In the genomic region with DNA sequence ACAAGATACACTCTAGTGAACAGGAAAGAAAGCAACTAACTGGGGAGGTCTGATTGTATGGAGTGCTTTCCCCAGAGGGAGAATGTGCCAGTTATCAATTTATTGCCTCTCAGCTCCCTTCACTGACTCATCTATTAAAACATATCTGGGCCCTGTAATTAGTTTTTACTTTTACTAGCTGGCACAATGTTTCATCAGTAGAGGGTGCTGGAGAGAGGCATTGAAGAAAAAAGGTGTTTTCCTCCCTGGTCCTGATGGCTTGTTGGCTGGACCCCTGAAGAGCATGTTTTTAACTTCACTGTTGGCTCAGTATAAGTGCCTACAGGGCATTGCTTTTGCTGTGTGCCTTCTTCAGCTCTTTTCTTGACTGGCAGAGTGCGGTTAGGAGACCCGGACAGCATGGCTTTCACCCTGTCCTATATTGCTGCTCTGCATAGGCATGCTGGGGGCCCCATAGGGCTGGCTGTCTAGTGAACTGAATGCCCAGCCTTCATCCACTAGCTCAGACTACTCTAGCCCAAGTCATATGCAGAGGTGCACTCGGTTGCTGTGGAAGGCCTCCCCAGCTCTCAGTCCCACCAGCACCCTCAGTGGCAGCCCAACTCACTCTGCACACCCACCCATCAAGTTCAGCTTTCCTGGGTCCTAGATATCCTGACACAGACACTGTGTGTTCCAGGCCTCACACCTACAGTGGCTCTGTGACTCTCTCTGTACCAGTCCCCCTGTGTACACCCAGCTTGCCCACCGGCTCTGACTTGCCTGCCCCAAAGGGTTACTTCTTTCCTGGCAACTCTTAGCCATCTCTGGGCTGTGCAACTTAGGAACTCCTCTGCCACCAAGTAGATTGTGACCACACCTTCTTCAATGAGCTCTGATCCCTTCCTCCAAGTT, we compare ENCODE assay signal across 2 cellular contexts.
TF ChIP-seq lines count a peak whose summit lies in the region.

No MANE protein-coding gene starts in this region.

TF ChIP-seq in SK-N-SH, 30 proteins besides CTCF, POLR2A, EP300 and RAD21 (continued from another document):
- TF ChIP-seq, protein P1, sequence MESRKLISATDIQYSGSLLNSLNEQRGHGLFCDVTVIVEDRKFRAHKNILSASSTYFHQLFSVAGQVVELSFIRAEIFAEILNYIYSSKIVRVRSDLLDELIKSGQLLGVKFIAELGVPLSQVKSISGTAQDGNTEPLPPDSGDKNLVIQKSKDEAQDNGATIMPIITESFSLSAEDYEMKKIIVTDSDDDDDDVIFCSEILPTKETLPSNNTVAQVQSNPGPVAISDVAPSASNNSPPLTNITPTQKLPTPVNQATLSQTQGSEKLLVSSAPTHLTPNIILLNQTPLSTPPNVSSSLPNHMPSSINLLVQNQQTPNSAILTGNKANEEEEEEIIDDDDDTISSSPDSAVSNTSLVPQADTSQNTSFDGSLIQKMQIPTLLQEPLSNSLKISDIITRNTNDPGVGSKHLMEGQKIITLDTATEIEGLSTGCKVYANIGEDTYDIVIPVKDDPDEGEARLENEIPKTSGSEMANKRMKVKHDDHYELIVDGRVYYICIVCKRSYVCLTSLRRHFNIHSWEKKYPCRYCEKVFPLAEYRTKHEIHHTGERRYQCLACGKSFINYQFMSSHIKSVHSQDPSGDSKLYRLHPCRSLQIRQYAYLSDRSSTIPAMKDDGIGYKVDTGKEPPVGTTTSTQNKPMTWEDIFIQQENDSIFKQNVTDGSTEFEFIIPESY (IDR thresholded peaks at IDR 0.05; ENCODE audit: borderline replicate concordance, low read depth), result no peak
- TF ChIP-seq MEF2A (IDR thresholded peaks at IDR 0.05; ENCODE audit: borderline replicate concordance, low read depth) (no peak), EZH2phosphoT487 (IDR thresholded peaks at IDR 0.05; ENCODE audit: borderline replicate concordance, low read depth) (no peak), USF1 (IDR thresholded peaks at IDR 0.05; ENCODE audit: borderline replicate concordance, low read depth) (no peak), GABPA (IDR thresholded peaks at IDR 0.05; ENCODE audit: low read depth) (no peak), YY1 (IDR thresholded peaks at IDR 0.05; ENCODE audit: low read depth) (no peak), TAF1 (IDR thresholded peaks at IDR 0.05; ENCODE audit: borderline replicate concordance, low read depth, low read length) (no peak)
- TF ChIP-seq, protein P2, sequence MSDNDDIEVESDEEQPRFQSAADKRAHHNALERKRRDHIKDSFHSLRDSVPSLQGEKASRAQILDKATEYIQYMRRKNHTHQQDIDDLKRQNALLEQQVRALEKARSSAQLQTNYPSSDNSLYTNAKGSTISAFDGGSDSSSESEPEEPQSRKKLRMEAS (IDR thresholded peaks at IDR 0.05; ENCODE audit: low read depth), result no peak
- TF ChIP-seq, protein P3, sequence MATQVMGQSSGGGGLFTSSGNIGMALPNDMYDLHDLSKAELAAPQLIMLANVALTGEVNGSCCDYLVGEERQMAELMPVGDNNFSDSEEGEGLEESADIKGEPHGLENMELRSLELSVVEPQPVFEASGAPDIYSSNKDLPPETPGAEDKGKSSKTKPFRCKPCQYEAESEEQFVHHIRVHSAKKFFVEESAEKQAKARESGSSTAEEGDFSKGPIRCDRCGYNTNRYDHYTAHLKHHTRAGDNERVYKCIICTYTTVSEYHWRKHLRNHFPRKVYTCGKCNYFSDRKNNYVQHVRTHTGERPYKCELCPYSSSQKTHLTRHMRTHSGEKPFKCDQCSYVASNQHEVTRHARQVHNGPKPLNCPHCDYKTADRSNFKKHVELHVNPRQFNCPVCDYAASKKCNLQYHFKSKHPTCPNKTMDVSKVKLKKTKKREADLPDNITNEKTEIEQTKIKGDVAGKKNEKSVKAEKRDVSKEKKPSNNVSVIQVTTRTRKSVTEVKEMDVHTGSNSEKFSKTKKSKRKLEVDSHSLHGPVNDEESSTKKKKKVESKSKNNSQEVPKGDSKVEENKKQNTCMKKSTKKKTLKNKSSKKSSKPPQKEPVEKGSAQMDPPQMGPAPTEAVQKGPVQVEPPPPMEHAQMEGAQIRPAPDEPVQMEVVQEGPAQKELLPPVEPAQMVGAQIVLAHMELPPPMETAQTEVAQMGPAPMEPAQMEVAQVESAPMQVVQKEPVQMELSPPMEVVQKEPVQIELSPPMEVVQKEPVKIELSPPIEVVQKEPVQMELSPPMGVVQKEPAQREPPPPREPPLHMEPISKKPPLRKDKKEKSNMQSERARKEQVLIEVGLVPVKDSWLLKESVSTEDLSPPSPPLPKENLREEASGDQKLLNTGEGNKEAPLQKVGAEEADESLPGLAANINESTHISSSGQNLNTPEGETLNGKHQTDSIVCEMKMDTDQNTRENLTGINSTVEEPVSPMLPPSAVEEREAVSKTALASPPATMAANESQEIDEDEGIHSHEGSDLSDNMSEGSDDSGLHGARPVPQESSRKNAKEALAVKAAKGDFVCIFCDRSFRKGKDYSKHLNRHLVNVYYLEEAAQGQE (IDR thresholded peaks at IDR 0.05; ENCODE audit: low read depth, low read length), result no peak

TF ChIP-seq in SK-N-SH treated with all-trans-retinoic acid at 6 μM for 48 hours, 23 proteins besides CTCF, POLR2A, EP300 and RAD21 (continued from another document):
- no peak for TF ChIP-seq RARB (CRISPR knock-in tag; IDR thresholded peaks at IDR 0.05)
- no peak for TF ChIP-seq POU6F1 (CRISPR knock-in tag; IDR thresholded peaks at IDR 0.05; ENCODE audit: borderline replicate concordance, low read depth)
- no peak for TF ChIP-seq TSHZ2 (CRISPR knock-in tag; IDR thresholded peaks at IDR 0.05)
- TF ChIP-seq TCF4 (CRISPR knock-in tag; IDR thresholded peaks at IDR 0.05; ENCODE audit: borderline replicate concordance), result no peak
- TF ChIP-seq TOX (CRISPR knock-in tag; IDR thresholded peaks at IDR 0.05; ENCODE audit: borderline replicate concordance), result no peak
- no peak for TF ChIP-seq BACH2 (CRISPR knock-in tag; IDR thresholded peaks at IDR 0.05; ENCODE audit: borderline replicate concordance)
- no peak for TF ChIP-seq PATZ1 (CRISPR knock-in tag; IDR thresholded peaks at IDR 0.05; ENCODE audit: borderline replicate concordance)
TF ChIP-seq in SK-N-SH treated with all-trans-retinoic acid at 6 μM for 48 hours: peak in this region for 0.
